8 cellular contexts compared by ENCODE assay signal in genomic region chr6:137223370-137224131, GRCh38. TPM values are rescaled to one million over a fixed set of nuclear protein-coding genes. Genes with fewer than 3 reads are reported as not detected.
A peak's percentile ranks its signal among the peaks of the same experiment; 100 is the strongest.
DNase-seq lines count a peak whose midpoint lies in the region; ATAC-seq, FAIRE-seq and TF ChIP-seq lines count a peak whose summit lies in the region.

No MANE protein-coding gene starts in this region.

- no peak for FAIRE-seq in HTR-8/SVneo (lab: Jason Lieb, UNC)

- H3K27me3 Mint-ChIP-seq in osteocyte (ENCODE audit: unreplicated experiment), result no peaks in the 10 kb centered on the region

- H3K36me3 Mint-ChIP-seq in osteocyte (ENCODE audit: unreplicated experiment), result no peaks in the 10 kb centered on the region

- H3K4me3 Mint-ChIP-seq in osteocyte (ENCODE audit: unreplicated experiment), result no peak overlapping the region

- ATAC-seq in HG02938 (IDR thresholded peaks at IDR 0.05; ENCODE audit: unreplicated experiment) (no peak), GM21528 (IDR thresholded peaks at IDR 0.05; ENCODE audit: low FRiP score, unreplicated experiment) (no peak)

- DNase-seq in Daoy (ENCODE audit: low read depth) (peak; percentile 31), NOMO-1 treated with dmso at 0.1 percent for 144 hours (lab: John Stamatoyannopoulos, UW; ENCODE audit: unreplicated experiment) (peak; percentile 82), osteocyte (ENCODE audit: extremely low spot score, unreplicated experiment) (no peak), HTR-8/SVneo (ENCODE audit: insufficient read length, low spot score) (no peak)
- no peak for DNase-seq in stimulated activated CD4-positive, alpha-beta T cell treated with anti-CD3 and anti-CD28 coated beads, Interleukin-12 subunit alpha, Interleukin-12 subunit beta, amount 100 ng/mL, for 4 hours

- peaks cover 17% of the 10 kb centered on the region for H3K4me1 Mint-ChIP-seq in osteocyte (ENCODE audit: unreplicated experiment)

- no peak for TF ChIP-seq CTCF in osteocyte (IDR thresholded peaks at IDR 0.05)

- peak overlapping the region; percentile 13 for H3K27ac ChIP-seq in cingulate gyrus (ENCODE audit: low read depth, low read length)

- no peaks in the 10 kb centered on the region for H3K9me3 Mint-ChIP-seq in osteocyte (ENCODE audit: unreplicated experiment)

- peak overlapping the region; percentile 36 for H3K27ac Mint-ChIP-seq in osteocyte (ENCODE audit: unreplicated experiment)

RNA-seq across cellular contexts. Expression of gene IFNGR1, which starts 4.4 kb away (rescaled TPM):
- total RNA-seq in Daoy (2014; rRNA removed; shearing (Covaris generic)), result 31.1 and 35.1 TPM in 2 replicates
- 33.4 and 36.1 TPM in 2 replicates for total RNA-seq in osteocyte

RNA-seq across cellular contexts. Expression of gene IL22RA2, which starts 50.1 kb away (rescaled TPM):
- total RNA-seq in Daoy (2014; rRNA removed; shearing (Covaris generic)), result not detected in 2 replicates
- not detected in 2 replicates for total RNA-seq in osteocyte

Comparison
In these comparisons a context has a peak if more than half of its experiments do, and no peak if none do; other contexts are left out.
1. DNase-seq: peak in Daoy (single experiment) and NOMO-1 treated with dmso at 0.1 percent for 144 hours (single experiment); none in osteocyte (single experiment), stimulated activated CD4-positive, alpha-beta T cell treated with anti-CD3 and anti-CD28 coated beads, Interleukin-12 subunit alpha, Interleukin-12 subunit beta, amount 100 ng/mL, for 4 hours (single experiment) and HTR-8/SVneo (single experiment).